Comparison of ENCODE assay signal across 8 cellular contexts in genomic region chr1:199685369-199685768, GRCh38.
DNase-seq lines count a peak whose midpoint lies in the region; ATAC-seq, FAIRE-seq and TF ChIP-seq lines count a peak whose summit lies in the region.
"Had no signal": no experiment of that assay in that cellular context is flagged by ENCODE, and none has a peak within 500 bp of the region (broad histone marks: within the 10 kb centered on the region; RNA-seq: fewer than 3 reads in every experiment).

No MANE protein-coding gene starts in this region.

- no peak for TF ChIP-seq CTCF in RWPE2 (IDR thresholded peaks at IDR 0.05; ENCODE audit: poor library complexity, severe bottlenecking)
- TF ChIP-seq CTCF in fibroblast of villous mesenchyme (IDR thresholded peaks at IDR 0.05; ENCODE audit: insufficient read depth, low read depth, low read length): no peak

- H3K27ac ChIP-seq in GM23248 (peak overlapping the region; percentile 43), RWPE2 (ENCODE audit: poor library complexity, severe bottlenecking) (peak overlapping the region; percentile 21), small intestine (ENCODE audit: low read depth in 1 of 2, low read length in 1 of 2) (no peak overlapping the region)
- H3K27ac ChIP-seq: SJSA1 had no signal

- no peaks in the 10 kb centered on the region for H4K20me1 ChIP-seq in GM23248 (ENCODE audit: insufficient read depth)

- DNase-seq in GM23248: peak; percentile 80
- DNase-seq in RWPE2 (ENCODE audit: low spot score): no peak
- DNase-seq in fibroblast of villous mesenchyme (ENCODE audit: low read depth): peak; percentile 65
- DNase-seq in small intestine: peak; percentile 81
- DNase-seq in dedifferentiated amniotic fluid mesenchymal stem cell (ENCODE audit: extremely low spot score): no peak

- peaks cover 37% of the 10 kb centered on the region for H3K4me1 ChIP-seq in GM23248 (ENCODE audit: insufficient read depth)
- H3K4me1 ChIP-seq in RWPE2 (ENCODE audit: insufficient read depth, poor library complexity, severe bottlenecking): peaks cover 25% of the 10 kb centered on the region
- peaks cover 0 to 2% of the 10 kb centered on the region in 2 donors for H3K4me1 ChIP-seq in small intestine (ENCODE audit: control insufficient read depth in 2 of 2, insufficient read depth in 1 of 2, low read depth in 1 of 2, low read length in 1 of 2)

- in situ Hi-C loops in GM23248 (cut with MboI): loop anchor here (10.0 to 25.0 kb wide), 3 partner anchors 452 to 809 kb away; no protein-coding TSS in a partner anchor

- H3K9me2 ChIP-seq in GM23248 (ENCODE audit: insufficient read depth): no peaks in the 10 kb centered on the region

- H3K4me3 ChIP-seq in GM23248 (no peak overlapping the region), RWPE2 (ENCODE audit: severe bottlenecking) (no peak overlapping the region), fibroblast of villous mesenchyme (ENCODE audit: low read depth, low read length) (no peak overlapping the region), small intestine (ENCODE audit: low read depth in 1 of 2, low read length in 2 of 2) (no peak overlapping the region)
- H3K4me3 ChIP-seq: SJSA1 had no signal

- ATAC-seq in RWPE2 (ENCODE audit: low read depth) (peak; percentile 72), HG03439 (IDR thresholded peaks at IDR 0.05; ENCODE audit: unreplicated experiment) (no peak), GM19452 (IDR thresholded peaks at IDR 0.05; ENCODE audit: unreplicated experiment) (no peak)

- H3K27me3 ChIP-seq in GM23248 (replicated peaks; ENCODE audit: insufficient read depth) (no peaks in the 10 kb centered on the region), RWPE2 (ENCODE audit: insufficient read depth, poor library complexity, severe bottlenecking) (no peaks in the 10 kb centered on the region), small intestine (ENCODE audit: control insufficient read depth in 2 of 2, insufficient read depth in 2 of 2, low read length in 2 of 2) (no peaks in the 10 kb centered on the region)
- H3K27me3 ChIP-seq: SJSA1 had no signal

- no peaks in the 10 kb centered on the region for H3K9me3 ChIP-seq in GM23248 (ENCODE audit: low read depth)
- H3K9me3 ChIP-seq in RWPE2 (ENCODE audit: severe bottlenecking): no peaks in the 10 kb centered on the region
- H3K9me3 ChIP-seq in small intestine (ENCODE audit: control insufficient read depth, low read depth): no peaks in the 10 kb centered on the region
- H3K9me3 ChIP-seq: SJSA1 had no signal

- no peaks in the 10 kb centered on the region for H3K36me3 ChIP-seq in GM23248 (ENCODE audit: low read depth)
- no peaks in the 10 kb centered on the region for H3K36me3 ChIP-seq in RWPE2 (ENCODE audit: low read depth)
- H3K36me3 ChIP-seq in small intestine (ENCODE audit: control insufficient read depth in 2 of 2, insufficient read depth in 2 of 2, low read length in 2 of 2): no peaks in the 10 kb centered on the region
- H3K36me3 ChIP-seq: SJSA1 had no signal

- no peak for FAIRE-seq in small intestine (lab: Jason Lieb, UNC)

- H2AFZ ChIP-seq in GM23248: no peak overlapping the region

- no peak overlapping the region for H3K9ac ChIP-seq in GM23248

- 44 to 45% methylated on average over 2 of the region's 2 CpGs for WGBS in GM23248 (ENCODE audit: low coverage in 1 of 2, low lambda C conversion rate in 2 of 2, missing lambda C conversion rate in 2 of 2), 2 experiments
- WGBS in small intestine, 3 donors: 26 to 46% (median 32%) methylated on average over 2 of the region's 2 CpGs

- H3K79me2 ChIP-seq in GM23248 (ENCODE audit: insufficient read depth): no peaks in the 10 kb centered on the region

- H3K4me2 ChIP-seq in GM23248 (ENCODE audit: unreplicated experiment): peak overlapping the region; percentile 45

- peaks cover 24% of the 10 kb centered on the region for H3F3A ChIP-seq in GM23248 (ENCODE audit: insufficient read depth)

Comparison
In these comparisons a context has a peak if more than half of its experiments do, and no peak if none do; other contexts are left out.
1. DNase-seq: peak in GM23248 (single experiment), fibroblast of villous mesenchyme (single experiment) and small intestine (single experiment); none in RWPE2 (single experiment) and dedifferentiated amniotic fluid mesenchymal stem cell (single experiment).
2. H3K27ac ChIP-seq: peak in GM23248 (single experiment) and RWPE2 (single experiment); none in small intestine (0 of 2).